In the genomic region with DNA sequence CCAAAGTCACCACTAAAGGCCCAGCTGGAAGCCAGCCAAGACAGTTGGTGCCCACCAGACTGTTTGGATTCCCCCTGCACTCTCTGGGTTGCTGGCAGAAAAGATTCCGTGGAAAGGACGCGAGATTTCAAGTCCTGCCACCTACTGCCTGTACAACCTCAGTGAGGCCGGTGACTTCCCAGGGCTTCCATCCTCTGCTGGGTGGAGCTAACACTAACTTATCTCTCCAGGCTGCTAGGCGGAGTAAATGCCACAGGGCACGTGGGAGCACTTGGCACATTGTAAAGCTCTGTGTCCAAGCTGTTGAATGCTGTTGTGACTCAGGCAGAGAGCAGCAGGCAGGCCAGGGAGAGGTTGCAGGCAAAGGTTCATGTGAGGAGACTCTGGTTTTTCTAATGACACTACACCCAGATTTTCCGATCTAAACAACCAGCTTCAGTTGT, we compare ENCODE assay signal across 9 cellular contexts. TPM values are rescaled to one million over a fixed set of nuclear protein-coding genes. Genes with fewer than 3 reads are reported as not detected.
DNase-seq lines count a peak whose midpoint lies in the region; ATAC-seq, FAIRE-seq and TF ChIP-seq lines count a peak whose summit lies in the region.
"Had no signal": no experiment of that assay in that cellular context is flagged by ENCODE, and none has a peak within 500 bp of the region (broad histone marks: within the 10 kb centered on the region; RNA-seq: fewer than 3 reads in every experiment).

No MANE protein-coding gene starts in this region.

- H3K9me3 ChIP-seq in astrocyte (ENCODE audit: insufficient read depth, low read depth, low read length) (no peaks in the 10 kb centered on the region), suprapubic skin (no peaks in the 10 kb centered on the region)

- H3K4me1 Mint-ChIP-seq in astrocyte (ENCODE audit: low read depth, unreplicated experiment), result peaks cover 26% of the 10 kb centered on the region
- H3K4me1 Mint-ChIP-seq: activated naive CD4-positive, alpha-beta T cell treated with anti-CD3 and anti-CD28 coated beads, Interleukin-2, amount 50 U/mL, for 24 hours had no signal

- no peaks in the 10 kb centered on the region for H4K20me1 ChIP-seq in astrocyte (ENCODE audit: insufficient read depth, low read length)

- H3K9ac ChIP-seq in astrocyte (ENCODE audit: low read length), result no peak overlapping the region

- 9% methylated on average over 7 of the region's 7 CpGs for WGBS in suprapubic skin

- DNase-seq in AG09319 (ENCODE audit: extremely low read depth, low read depth) (peak; percentile 96), astrocyte (ENCODE audit: low read depth) (peak; percentile 97), iPS-NIHi7 (ENCODE audit: extremely low spot score) (peak; percentile 40), suprapubic skin (ENCODE audit: low spot score in 2 of 2) (peak; percentile 94 to 95), AML-193 (lab: John Stamatoyannopoulos, UW) (no peak), NOMO-1 treated with DMSO at 0.1 percent for 48 hours (lab: John Stamatoyannopoulos, UW; ENCODE audit: unreplicated experiment) (no peak)

- H3K4me3 ChIP-seq in astrocyte (ENCODE audit: insufficient read depth, low read depth, low read length), result no peak overlapping the region
- no peak overlapping the region for H3K4me3 ChIP-seq in suprapubic skin

- H3K36me3 ChIP-seq in astrocyte (ENCODE audit: insufficient read depth, low read length) (no peaks in the 10 kb centered on the region), suprapubic skin (no peaks in the 10 kb centered on the region)

- H3K27me3 Mint-ChIP-seq in astrocyte (ENCODE audit: low read depth, unreplicated experiment), result peaks cover 7% of the 10 kb centered on the region
- H3K27me3 Mint-ChIP-seq: activated naive CD4-positive, alpha-beta T cell treated with anti-CD3 and anti-CD28 coated beads, Interleukin-2, amount 50 U/mL, for 24 hours had no signal

- peak overlapping the region; percentile 53 for H3K27ac Mint-ChIP-seq in astrocyte (ENCODE audit: unreplicated experiment)
- H3K27ac Mint-ChIP-seq: activated naive CD4-positive, alpha-beta T cell treated with anti-CD3 and anti-CD28 coated beads, Interleukin-2, amount 50 U/mL, for 24 hours had no signal

- H3K79me2 ChIP-seq in astrocyte (ENCODE audit: insufficient read depth, low read length), result no peaks in the 10 kb centered on the region

- no peaks in the 10 kb centered on the region for H3K9me3 Mint-ChIP-seq in astrocyte (ENCODE audit: unreplicated experiment)
- H3K9me3 Mint-ChIP-seq: activated naive CD4-positive, alpha-beta T cell treated with anti-CD3 and anti-CD28 coated beads, Interleukin-2, amount 50 U/mL, for 24 hours had no signal

- no peak for TF ChIP-seq EP300 in suprapubic skin (IDR thresholded peaks at IDR 0.05)

- no peak for ATAC-seq in HG02678 (IDR thresholded peaks at IDR 0.05; ENCODE audit: unreplicated experiment)

- H3K27me3 ChIP-seq in astrocyte (ENCODE audit: insufficient read depth, low read length), result no peaks in the 10 kb centered on the region
- no peaks in the 10 kb centered on the region for H3K27me3 ChIP-seq in suprapubic skin

- H3K4me1 ChIP-seq in astrocyte (ENCODE audit: insufficient read depth, low read length) (peaks cover 39% of the 10 kb centered on the region), suprapubic skin (peaks cover 47% of the 10 kb centered on the region)

- H3K4me3 Mint-ChIP-seq in astrocyte (ENCODE audit: unreplicated experiment), result no peak overlapping the region
- H3K4me3 Mint-ChIP-seq: activated naive CD4-positive, alpha-beta T cell treated with anti-CD3 and anti-CD28 coated beads, Interleukin-2, amount 50 U/mL, for 24 hours had no signal

- peak; percentile 87 for FAIRE-seq in astrocyte (lab: Jason Lieb, UNC)

- no peak overlapping the region for H3K27ac ChIP-seq in astrocyte (ENCODE audit: low read depth, low read length)
- H3K27ac ChIP-seq in suprapubic skin, result peak overlapping the region; percentile 86

- no peak overlapping the region for H2AFZ ChIP-seq in astrocyte (ENCODE audit: low read depth, low read length)

- H3K36me3 Mint-ChIP-seq in astrocyte (ENCODE audit: low read depth, unreplicated experiment), result peaks cover 1% of the 10 kb centered on the region
- H3K36me3 Mint-ChIP-seq: activated naive CD4-positive, alpha-beta T cell treated with anti-CD3 and anti-CD28 coated beads, Interleukin-2, amount 50 U/mL, for 24 hours had no signal

- peak overlapping the region; percentile 15 for H3K4me2 ChIP-seq in astrocyte (ENCODE audit: low read length)

- TF ChIP-seq POLR2A in suprapubic skin (IDR thresholded peaks at IDR 0.05), result peak in 1 of 2 donors; percentile 40

- TF ChIP-seq CTCF in AG09319 (IDR thresholded peaks at IDR 0.05; ENCODE audit: low read depth, low read length), result peak; percentile 17
- peak; percentile 18; the same call in 1 of the 2 replicates for TF ChIP-seq CTCF in LNCAP (IDR thresholded peaks at IDR 0.05)
- TF ChIP-seq CTCF in astrocyte (IDR thresholded peaks at IDR 0.05; ENCODE audit: insufficient read depth, low read depth, low read length), result no peak
- TF ChIP-seq CTCF in suprapubic skin (IDR thresholded peaks at IDR 0.05), result no peak

RNA-seq across cellular contexts. Expression of a gene that starts 50.9 kb away (rescaled TPM):
- total RNA-seq in astrocyte, result 15.5 and 17.0 TPM in 2 replicates
- 10 to 100 TPM; 27.6 to 67.4 (median 43.1) TPM for total RNA-seq in suprapubic skin

Comparison
In these comparisons a context has a peak if more than half of its experiments do, and no peak if none do; other contexts are left out.
1. DNase-seq: peak in AG09319 (single experiment), astrocyte (single experiment), iPS-NIHi7 (single experiment) and suprapubic skin (2 of 2); none in AML-193 (0 of 2) and NOMO-1 treated with DMSO at 0.1 percent for 48 hours (single experiment).
2. CTCF ChIP-seq: peak in AG09319 (single experiment) and LNCAP (single experiment); none in astrocyte (single experiment) and suprapubic skin (0 of 2).